9 cellular contexts compared by ENCODE assay signal in the genomic region with DNA sequence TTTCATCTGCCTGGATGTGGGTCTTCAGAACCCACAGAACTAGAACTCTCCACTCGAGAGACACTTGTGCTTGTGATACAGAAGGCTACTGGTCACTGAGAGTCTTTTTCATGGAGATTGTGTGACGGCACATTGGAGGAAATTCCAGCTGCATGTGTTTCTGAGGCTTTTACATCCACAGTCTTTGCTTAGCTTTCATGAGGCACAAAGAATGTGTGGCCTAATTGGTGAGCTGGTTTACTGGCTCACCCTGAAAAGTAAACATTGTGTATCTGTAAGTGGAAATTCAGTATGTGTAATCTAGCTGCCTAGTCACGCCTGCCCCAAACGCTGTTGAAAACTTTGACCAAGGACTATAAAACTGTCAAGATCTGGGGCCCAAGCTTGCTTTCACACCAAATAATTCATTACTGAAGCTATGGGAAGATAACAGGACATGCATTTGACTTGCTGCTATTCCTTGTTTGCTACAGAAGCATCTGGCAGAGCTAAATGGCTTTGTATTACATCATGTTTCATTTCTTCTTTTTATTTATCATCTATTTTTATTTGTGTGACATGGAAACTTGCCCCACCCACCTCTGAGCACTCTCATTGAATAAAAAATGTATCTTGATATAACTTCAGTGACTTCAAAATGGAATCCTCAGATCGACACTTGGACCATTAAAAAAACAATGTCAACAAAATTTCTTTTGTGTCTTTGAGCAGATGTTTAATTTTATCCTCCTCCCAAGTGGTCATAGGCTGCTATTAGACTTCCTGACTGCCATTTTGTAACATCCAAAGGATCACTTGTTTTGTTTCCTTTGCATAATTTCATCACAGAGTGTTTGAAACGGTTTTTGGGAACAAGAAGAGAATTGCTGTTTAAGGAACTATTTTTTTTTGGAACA.
A peak's percentile ranks its signal among the peaks of the same experiment; 100 is the strongest.
DNase-seq lines count a peak whose midpoint lies in the region; TF ChIP-seq lines count a peak whose summit lies in the region.
"Had no signal": no experiment of that assay in that cellular context is flagged by ENCODE, and none has a peak within 500 bp of the region (broad histone marks: within the 10 kb centered on the region; RNA-seq: fewer than 3 reads in every experiment).

No MANE protein-coding gene starts in this region.

- H3K36me3 ChIP-seq in mucosa of stomach (ENCODE audit: control insufficient read depth, insufficient read depth, low read length), result no peaks in the 10 kb centered on the region
- H3K36me3 ChIP-seq: cardiac muscle cell had no signal

- DNase-seq in DMS153 treated with DMSO at 0.1 percent for 48 hours (lab: John Stamatoyannopoulos, UW; ENCODE audit: unreplicated experiment) (peak; percentile 82), NCI-H2029 treated with DMSO at 0.1 percent for 48 hours (lab: John Stamatoyannopoulos, UW) (peak; percentile 27), choroid plexus epithelial cell (ENCODE audit: low read depth) (peak; percentile 91), T-helper 2 cell (no peak), erythroblast (lab: John Stamatoyannopoulos, UW) (no peak), G401 (ENCODE audit: low spot score) (no peak), T-helper 9 cell (no peak)

- no peak for TF ChIP-seq CTCF in choroid plexus epithelial cell (conservative IDR thresholded peaks at IDR 0.05; ENCODE audit: low read depth, low read length)

- H3K4me1 ChIP-seq in mucosa of stomach (ENCODE audit: control insufficient read depth, insufficient read depth, low read length), result peaks cover 56% of the 10 kb centered on the region

- H3K27me3 ChIP-seq in mucosa of stomach (ENCODE audit: control insufficient read depth, insufficient read depth, low read length), result no peaks in the 10 kb centered on the region
- H3K27me3 ChIP-seq: cardiac muscle cell had no signal

- no peak overlapping the region for H3K4me3 ChIP-seq in choroid plexus epithelial cell (ENCODE audit: low read depth, low read length)
- peak overlapping the region; percentile 5 for H3K4me3 ChIP-seq in mucosa of stomach (ENCODE audit: low read length)
- H3K4me3 ChIP-seq: cardiac muscle cell had no signal

- H3K9ac ChIP-seq in mucosa of stomach (ENCODE audit: low read length), result peak overlapping the region; percentile 22

- in situ Hi-C loops in G401 (cut with HindIII; ENCODE audit: low sequenced_read_pairs), result no loop called here

- no peaks in the 10 kb centered on the region for H3K9me3 ChIP-seq in mucosa of stomach (ENCODE audit: control insufficient read depth, low read length)

- TF ChIP-seq POLR2A in erythroblast (IDR thresholded peaks at IDR 0.05; ENCODE audit: low read length), result no peak

Comparison
In these comparisons a context has a peak if more than half of its experiments do, and no peak if none do; other contexts are left out.
1. DNase-seq: peak in DMS153 treated with DMSO at 0.1 percent for 48 hours (single experiment), NCI-H2029 treated with DMSO at 0.1 percent for 48 hours (single experiment) and choroid plexus epithelial cell (single experiment); none in T-helper 2 cell (0 of 5), erythroblast (0 of 2), G401 (single experiment) and T-helper 9 cell (single experiment).